28 cellular contexts compared by ENCODE assay signal in genomic region chr17:21674242-21674731, GRCh38. TPM values are rescaled to one million over a fixed set of nuclear protein-coding genes. Genes with fewer than 3 reads are reported as not detected.
DNase-seq lines count a peak whose midpoint lies in the region; ATAC-seq lines count a peak whose summit lies in the region.
"Had no signal": no experiment of that assay in that cellular context is flagged by ENCODE, and none has a peak within 500 bp of the region (broad histone marks: within the 10 kb centered on the region; RNA-seq: fewer than 3 reads in every experiment).

No MANE protein-coding gene starts in this region.

- H3K27me3 ChIP-seq in neuronal stem cell (ENCODE audit: control insufficient read depth in 3 of 3, insufficient read depth in 3 of 3, low read depth in 1 of 3, low read length in 3 of 3) = peaks cover 0 to 10% (median 0%) of the 10 kb centered on the region in 3 experiments
- H3K27me3 ChIP-seq: BE2C, pancreas, right lobe of liver had no signal

- no peak overlapping the region for H2BK12ac ChIP-seq in neuronal stem cell (ENCODE audit: low read length)

- no peak overlapping the region for H2AK5ac ChIP-seq in neuronal stem cell (ENCODE audit: low read depth, low read length)

- no peaks in the 10 kb centered on the region for H3K4me1 ChIP-seq in neuronal stem cell (ENCODE audit: control insufficient read depth in 2 of 2, insufficient read depth in 1 of 2, low read depth in 1 of 2, low read length in 2 of 2)
- H3K4me1 ChIP-seq: BE2C, pancreas, right lobe of liver had no signal

- no peaks in the 10 kb centered on the region for H3K4me1 Mint-ChIP-seq in activated CD4-positive, alpha-beta memory T cell treated with anti-CD3 and anti-CD28 coated beads, Interleukin-2, amount 10 ng/mL, durations not matched to agents 7 days and 5 days
- H3K4me1 Mint-ChIP-seq: stimulated activated memory B cell treated with anti-CD40 and anti-IgM and Interleukin-4, amounts not matched to agents 10 μg/mL and 1 μg/mL and 100 μg/mL, for 72 hours had no signal

- H3K18ac ChIP-seq in neuronal stem cell (ENCODE audit: low read length) = no peak overlapping the region

- DNase-seq in activated effector memory CD4-positive, alpha-beta T cell treated with anti-CD3 and anti-CD28 coated beads, Interleukin-2, amount 50 U/mL, for 16 hours = peak; percentile 62
- no peak for DNase-seq in activated effector memory CD4-positive, alpha-beta T cell treated with Interleukin-2 at 50 U/mL for 16 hours
- DNase-seq in NCI-H748 treated with DMSO at 0.1 percent for 48 hours (lab: John Stamatoyannopoulos, UW) = peak; percentile 36
- no peak for DNase-seq in neuronal stem cell (ENCODE audit: low spot score)
- DNase-seq in T-helper 9 cell = no peak
- DNase-seq in activated CD4-positive, alpha-beta memory T cell treated with anti-CD3 and anti-CD28 coated beads, Interleukin-2, amount 10 ng/mL, durations not matched to agents 7 days and 5 days = no peak
- DNase-seq: activated CD4-positive, alpha-beta T cell treated with anti-CD3 and anti-CD28 coated beads for 1 hour; activated CD8-positive, alpha-beta T cell treated with anti-CD3 and anti-CD28 coated beads for 36 hours; activated naive CD4-positive, alpha-beta T cell treated with Interleukin-2 at 50 U/mL for 16 hours; activated T-cell treated with anti-CD3 and anti-CD28 coated beads for 4 hours; BE2C; DMS53; IMR-90; natural killer cell; NCI-H1048; NCI-H187; NCI-H774; right lobe of liver; stimulated activated CD4-positive, alpha-beta T cell treated with anti-CD3 and anti-CD28 coated beads, Interleukin-4, amount 100 ng/mL, for 4 hours had no signal

- peaks cover 2% of the 10 kb centered on the region for H3K36me3 Mint-ChIP-seq in activated CD4-positive, alpha-beta memory T cell treated with anti-CD3 and anti-CD28 coated beads, Interleukin-2, amount 10 ng/mL, durations not matched to agents 7 days and 5 days (ENCODE audit: low read depth)
- H3K36me3 Mint-ChIP-seq: stimulated activated memory B cell treated with anti-CD40 and anti-IgM and Interleukin-4, amounts not matched to agents 10 μg/mL and 1 μg/mL and 100 μg/mL, for 72 hours had no signal

- POLR2A ChIA-PET in activated CD4-positive, alpha-beta memory T cell treated with anti-CD3 and anti-CD28 coated beads, Interleukin-2, amount 10 ng/mL, durations not matched to agents 7 days and 5 days (lab: Charles Lee) = no interaction called here

- no peak overlapping the region for H3K27ac ChIP-seq in neuronal stem cell (replicated peaks; ENCODE audit: low read length)
- H3K27ac ChIP-seq: pancreas, right lobe of liver, RWPE1 had no signal

- H3K79me1 ChIP-seq in neuronal stem cell (ENCODE audit: low read depth, low read length) = no peaks in the 10 kb centered on the region

- H4K91ac ChIP-seq in neuronal stem cell (ENCODE audit: low read depth, low read length, poor library complexity) = no peak overlapping the region

- H4K8ac ChIP-seq in neuronal stem cell (ENCODE audit: low read depth, low read length) = no peak overlapping the region

- peak overlapping the region; percentile 52 for H3K23ac ChIP-seq in neuronal stem cell (ENCODE audit: low read depth, low read length, poor library complexity)

- H2AFZ ChIP-seq in neuronal stem cell (ENCODE audit: low read length) = no peak overlapping the region

- H3K4me2 ChIP-seq in neuronal stem cell (ENCODE audit: insufficient read depth, low read length, poor library complexity, severe bottlenecking) = no peak overlapping the region

- WGBS in neuronal stem cell (ENCODE audit: extremely low coverage in 2 of 2, insufficient read length in 2 of 2, insufficient replicate concordance in 1 of 2), 2 donors = no CpG with 5 or more reads among the region's 43 CpGs

- CTCF ChIA-PET in activated CD4-positive, alpha-beta memory T cell treated with anti-CD3 and anti-CD28 coated beads, Interleukin-2, amount 10 ng/mL, durations not matched to agents 7 days and 5 days (lab: Charles Lee) = no interaction called here

- H2BK15ac ChIP-seq in neuronal stem cell (ENCODE audit: low read length) = no peak overlapping the region

- ATAC-seq in HG03469 (IDR thresholded peaks at IDR 0.05; ENCODE audit: unreplicated experiment) = no peak
- ATAC-seq: activated CD8-positive, alpha-beta T cell treated with anti-CD3 and anti-CD28 coated beads for 36 hours; natural killer cell; pancreas; right lobe of liver; stimulated activated memory B cell treated with anti-CD40 and anti-IgM and Interleukin-4, amounts not matched to agents 10 μg/mL and 1 μg/mL and 100 μg/mL, for 72 hours had no signal

- H3K27ac Mint-ChIP-seq in activated CD4-positive, alpha-beta memory T cell treated with anti-CD3 and anti-CD28 coated beads, Interleukin-2, amount 10 ng/mL, durations not matched to agents 7 days and 5 days = no peak overlapping the region
- H3K27ac Mint-ChIP-seq: activated CD8-positive, alpha-beta T cell treated with anti-CD3 and anti-CD28 coated beads for 36 hours; natural killer cell; stimulated activated memory B cell treated with anti-CD40 and anti-IgM and Interleukin-4, amounts not matched to agents 10 μg/mL and 1 μg/mL and 100 μg/mL, for 72 hours; T-helper 1 cell treated with Interleukin-12 subunit alpha and Interleukin-12 subunit beta and Interleukin-4 antibody, amounts not matched to agents 30 μg/mL and 1 μg/mL, for 36 hours had no signal

- no peak overlapping the region for H2BK120ac ChIP-seq in neuronal stem cell (ENCODE audit: low read depth, low read length)

- H3K14ac ChIP-seq in neuronal stem cell (ENCODE audit: low read length) = peak overlapping the region; percentile 90

- H3K4ac ChIP-seq in neuronal stem cell (ENCODE audit: low read length) = no peak overlapping the region

- H3K4me3 Mint-ChIP-seq in activated CD4-positive, alpha-beta memory T cell treated with anti-CD3 and anti-CD28 coated beads, Interleukin-2, amount 10 ng/mL, durations not matched to agents 7 days and 5 days = no peak overlapping the region
- H3K4me3 Mint-ChIP-seq: activated CD8-positive, alpha-beta T cell treated with anti-CD3 and anti-CD28 coated beads for 36 hours; natural killer cell; stimulated activated memory B cell treated with anti-CD40 and anti-IgM and Interleukin-4, amounts not matched to agents 10 μg/mL and 1 μg/mL and 100 μg/mL, for 72 hours; T-helper 1 cell treated with Interleukin-12 subunit alpha and Interleukin-12 subunit beta and Interleukin-4 antibody, amounts not matched to agents 30 μg/mL and 1 μg/mL, for 36 hours had no signal

- H2BK5ac ChIP-seq in neuronal stem cell (ENCODE audit: low read length) = no peak overlapping the region

- no peak overlapping the region for H3K9ac ChIP-seq in neuronal stem cell (ENCODE audit: low read depth, low read length, poor library complexity)

- H3K9me3 ChIP-seq in neuronal stem cell (replicated peaks in 1 of 2; ENCODE audit: control insufficient read depth in 2 of 2, insufficient read depth in 1 of 2, low read depth in 1 of 2, low read length in 2 of 2) = peaks cover 0 to 24% of the 10 kb centered on the region in 2 donors
- H3K9me3 ChIP-seq: BE2C, pancreas, right lobe of liver had no signal

- no peaks in the 10 kb centered on the region for H3K27me3 Mint-ChIP-seq in activated CD4-positive, alpha-beta memory T cell treated with anti-CD3 and anti-CD28 coated beads, Interleukin-2, amount 10 ng/mL, durations not matched to agents 7 days and 5 days
- H3K27me3 Mint-ChIP-seq: activated CD8-positive, alpha-beta T cell treated with anti-CD3 and anti-CD28 coated beads for 36 hours; stimulated activated memory B cell treated with anti-CD40 and anti-IgM and Interleukin-4, amounts not matched to agents 10 μg/mL and 1 μg/mL and 100 μg/mL, for 72 hours had no signal

- H3K4me3 ChIP-seq in neuronal stem cell (ENCODE audit: low read length in 2 of 2) = peak overlapping the region in 1 of 2 donors; percentile 52
- H3K4me3 ChIP-seq: pancreas, right lobe of liver had no signal

- peaks cover 33% of the 10 kb centered on the region for H3K9me3 Mint-ChIP-seq in activated CD4-positive, alpha-beta memory T cell treated with anti-CD3 and anti-CD28 coated beads, Interleukin-2, amount 10 ng/mL, durations not matched to agents 7 days and 5 days

- H3K36me3 ChIP-seq in neuronal stem cell (replicated peaks in 1 of 2; ENCODE audit: control insufficient read depth in 2 of 2, insufficient read depth in 2 of 2, low read length in 2 of 2) = no peaks in the 10 kb centered on the region
- H3K36me3 ChIP-seq: BE2C, pancreas, right lobe of liver had no signal

RNA-seq across cellular contexts. Expression of gene KCNJ18, which starts 18.0 kb away (rescaled TPM):
- not detected for polyA plus RNA-seq in neuronal stem cell (2013, experiment 1 of 2)
- polyA plus RNA-seq in neuronal stem cell (2013, experiment 2 of 2) = not detected
- not detected for total RNA-seq in activated CD4-positive, alpha-beta memory T cell treated with anti-CD3 and anti-CD28 coated beads, Interleukin-2, amount 10 ng/mL, durations not matched to agents 7 days and 5 days
- total RNA-seq: activated CD8-positive, alpha-beta T cell treated with anti-CD3 and anti-CD28 coated beads for 36 hours; dermis microvascular lymphatic vessel endothelial cell; endothelial cell of umbilical vein; IMR-90; mononuclear cell; natural killer cell; pancreas; right lobe of liver had no signal
- polyA plus RNA-seq: adipose tissue, endothelial cell of umbilical vein, IMR-90, pancreas had no signal

Comparison
In these comparisons a context has a peak if more than half of its experiments do, and no peak if none do; other contexts are left out.
1. DNase-seq: peak in activated effector memory CD4-positive, alpha-beta T cell treated with anti-CD3 and anti-CD28 coated beads, Interleukin-2, amount 50 U/mL, for 16 hours (single experiment) and NCI-H748 treated with DMSO at 0.1 percent for 48 hours (single experiment); none in activated effector memory CD4-positive, alpha-beta T cell treated with Interleukin-2 at 50 U/mL for 16 hours (single experiment), neuronal stem cell (single experiment), T-helper 9 cell (single experiment) and activated CD4-positive, alpha-beta memory T cell treated with anti-CD3 and anti-CD28 coated beads, Interleukin-2, amount 10 ng/mL, durations not matched to agents 7 days and 5 days (single experiment).